23 cellular contexts compared by ENCODE assay signal in genomic region chr6:163900570-163900969, GRCh38.
DNase-seq lines count a peak whose midpoint lies in the region; ATAC-seq and TF ChIP-seq lines count a peak whose summit lies in the region.
"Had no signal": no experiment of that assay in that cellular context is flagged by ENCODE, and none has a peak within 500 bp of the region (broad histone marks: within the 10 kb centered on the region; RNA-seq: fewer than 3 reads in every experiment).

No MANE protein-coding gene starts in this region.

- H3K36me3 ChIP-seq in adipocyte (ENCODE audit: control insufficient read depth, insufficient read depth, low read length, severe bottlenecking) (no peaks in the 10 kb centered on the region), fibroblast of lung (ENCODE audit: control insufficient read depth, insufficient read depth, low read length) (no peaks in the 10 kb centered on the region), H7 (replicated peaks; ENCODE audit: control insufficient read depth, insufficient read depth, low read length) (no peaks in the 10 kb centered on the region)
- H3K36me3 ChIP-seq: cardiac muscle cell, neutrophil, prostate gland had no signal

- H3K27me3 ChIP-seq in adipocyte (replicated peaks; ENCODE audit: control insufficient read depth, insufficient read depth, low read length) (peaks cover 5% of the 10 kb centered on the region), fibroblast of lung (ENCODE audit: control insufficient read depth, insufficient read depth, low read length) (peaks cover 3% of the 10 kb centered on the region), H7 (ENCODE audit: control insufficient read depth, insufficient read depth, low read length) (no peaks in the 10 kb centered on the region)
- H3K27me3 ChIP-seq: cardiac muscle cell, hepatocyte, neutrophil had no signal

- no peak overlapping the region for H2AFZ ChIP-seq in fibroblast of lung (ENCODE audit: low read length)
- H2AFZ ChIP-seq: hepatocyte had no signal

- no peak overlapping the region for H3K4me2 ChIP-seq in fibroblast of lung (ENCODE audit: extremely low read depth, insufficient read depth, low read length)
- H3K4me2 ChIP-seq: hepatocyte, KMS-11 had no signal

- H3K9ac ChIP-seq in adipocyte (ENCODE audit: low read length) (no peak overlapping the region), fibroblast of lung (ENCODE audit: insufficient read depth, low read length) (no peak overlapping the region)
- H3K9ac ChIP-seq: KMS-11 had no signal

- no peaks in the 10 kb centered on the region for H4K20me1 ChIP-seq in fibroblast of lung (ENCODE audit: control insufficient read depth, extremely low read depth, insufficient read depth, low read length)

- no peak overlapping the region for H3K4me3 Mint-ChIP-seq in endothelial cell (ENCODE audit: unreplicated experiment)
- H3K4me3 Mint-ChIP-seq: activated naive CD8-positive, alpha-beta T cell treated with anti-CD3 and anti-CD28 coated beads, Interleukin-2, amount 10 ng/mL, durations not matched to agents 7 days and 5 days; CD4-positive, alpha-beta T cell; dendritic cell treated with granulocyte-macrophage colony-stimulating factor and Interleukin-4, amounts not matched to agents 40 ng/mL and 50 ng/mL, for 4 days; immature natural killer cell; type B pancreatic cell; WTC11 had no signal

- H3K9me3 ChIP-seq in adipocyte (ENCODE audit: control insufficient read depth, low read length) (peaks cover 5% of the 10 kb centered on the region), fibroblast of lung (ENCODE audit: control insufficient read depth, insufficient read depth, low read depth, low read length) (no peaks in the 10 kb centered on the region)
- H3K9me3 ChIP-seq: neutrophil, prostate gland had no signal

- DNase-seq in adipocyte (ENCODE audit: low read depth) = peak; percentile 28
- peak; percentile 24 to 94 for DNase-seq in fibroblast of lung (ENCODE audit: low read depth in 2 of 2)
- peak; percentile 67 for DNase-seq in myocyte (ENCODE audit: low read depth)
- DNase-seq in H7 = no peak
- no peak for DNase-seq in nucleus accumbens (lab: John Stamatoyannopoulos, UW)
- DNase-seq in endothelial cell (ENCODE audit: low spot score) = no peak
- DNase-seq: activated CD4-positive, alpha-beta T cell treated with anti-CD3 and anti-CD28 coated beads, Interleukin-2, amount 50 U/mL, for 48 hours; activated naive CD8-positive, alpha-beta T cell treated with anti-CD3 and anti-CD28 coated beads, Interleukin-2, amount 10 ng/mL, durations not matched to agents 7 days and 5 days; CD4-positive, alpha-beta T cell; foreskin melanocyte; immature natural killer cell; mucosa of descending colon; NCI-H510A had no signal

- no peaks in the 10 kb centered on the region for H3K27me3 Mint-ChIP-seq in endothelial cell (ENCODE audit: unreplicated experiment)
- H3K27me3 Mint-ChIP-seq: activated naive CD8-positive, alpha-beta T cell treated with anti-CD3 and anti-CD28 coated beads, Interleukin-2, amount 10 ng/mL, durations not matched to agents 7 days and 5 days; CD4-positive, alpha-beta T cell; type B pancreatic cell had no signal

- no peaks in the 10 kb centered on the region for H3K4me1 Mint-ChIP-seq in endothelial cell (ENCODE audit: unreplicated experiment)
- H3K4me1 Mint-ChIP-seq: activated naive CD8-positive, alpha-beta T cell treated with anti-CD3 and anti-CD28 coated beads, Interleukin-2, amount 10 ng/mL, durations not matched to agents 7 days and 5 days; immature natural killer cell had no signal

- TF ChIP-seq CTCF in fibroblast of lung (conservative IDR thresholded peaks at IDR 0.05 in 1 of 2, IDR thresholded peaks at IDR 0.05 in 1 of 2; ENCODE audit: low read depth in 1 of 2, low read length in 2 of 2) (no peak), endothelial cell (IDR thresholded peaks at IDR 0.05; ENCODE audit: unreplicated experiment) (no peak)

- H3K27ac Mint-ChIP-seq in endothelial cell (ENCODE audit: unreplicated experiment) = no peak overlapping the region
- H3K27ac Mint-ChIP-seq: activated naive CD8-positive, alpha-beta T cell treated with anti-CD3 and anti-CD28 coated beads, Interleukin-2, amount 10 ng/mL, durations not matched to agents 7 days and 5 days; CD4-positive, alpha-beta T cell; dendritic cell treated with granulocyte-macrophage colony-stimulating factor and Interleukin-4, amounts not matched to agents 40 ng/mL and 50 ng/mL, for 4 days; immature natural killer cell; type B pancreatic cell; WTC11 had no signal

- ATAC-seq in GM21786 (IDR thresholded peaks at IDR 0.05; ENCODE audit: unreplicated experiment) = no peak
- ATAC-seq: mucosa of descending colon, WTC11 had no signal

- no peak overlapping the region for H3K27ac ChIP-seq in fibroblast of lung (ENCODE audit: insufficient read depth, low read length)
- H3K27ac ChIP-seq: cardiac muscle cell, hepatocyte, KMS-11, neutrophil, prostate gland had no signal

- H3K79me2 ChIP-seq in fibroblast of lung (ENCODE audit: control insufficient read depth, insufficient read depth, low read length) = no peaks in the 10 kb centered on the region
- H3K79me2 ChIP-seq: hepatocyte had no signal

- no peaks in the 10 kb centered on the region for H3K36me3 Mint-ChIP-seq in endothelial cell (ENCODE audit: low read depth, unreplicated experiment)
- H3K36me3 Mint-ChIP-seq: activated naive CD8-positive, alpha-beta T cell treated with anti-CD3 and anti-CD28 coated beads, Interleukin-2, amount 10 ng/mL, durations not matched to agents 7 days and 5 days; immature natural killer cell; type B pancreatic cell had no signal

- H3K4me1 ChIP-seq in adipocyte (ENCODE audit: control insufficient read depth, insufficient read depth, low read length) (peaks cover 9% of the 10 kb centered on the region), fibroblast of lung (ENCODE audit: control insufficient read depth, extremely low read depth, insufficient read depth, low read length) (no peaks in the 10 kb centered on the region)
- H3K4me1 ChIP-seq: prostate gland had no signal

- H3K4me3 ChIP-seq in adipocyte (ENCODE audit: low read length) = no peak overlapping the region
- H3K4me3 ChIP-seq in fibroblast of lung (replicated peaks in 1 of 4; ENCODE audit: control extremely low read depth in 1 of 4, insufficient read depth in 1 of 4, low read depth in 3 of 4, low read length in 4 of 4) = no peak overlapping the region
- no peak overlapping the region for H3K4me3 ChIP-seq in H7 (ENCODE audit: insufficient read depth, low read depth, low read length)
- H3K4me3 ChIP-seq: cardiac muscle cell, hepatocyte, mucosa of descending colon, prostate gland, skin epidermis had no signal

- H3K9me3 Mint-ChIP-seq in endothelial cell (ENCODE audit: unreplicated experiment) = no peaks in the 10 kb centered on the region
- H3K9me3 Mint-ChIP-seq: activated naive CD8-positive, alpha-beta T cell treated with anti-CD3 and anti-CD28 coated beads, Interleukin-2, amount 10 ng/mL, durations not matched to agents 7 days and 5 days; CD4-positive, alpha-beta T cell; dendritic cell treated with granulocyte-macrophage colony-stimulating factor and Interleukin-4, amounts not matched to agents 40 ng/mL and 50 ng/mL, for 4 days; immature natural killer cell; type B pancreatic cell had no signal

Comparison
In these comparisons a context has a peak if more than half of its experiments do, and no peak if none do; other contexts are left out.
1. DNase-seq: peak in adipocyte (single experiment), fibroblast of lung (2 of 2) and myocyte (single experiment); none in H7 (single experiment), nucleus accumbens (0 of 56) and endothelial cell (single experiment).